In genomic region chr12:67355428-67356385, GRCh38 we compare ENCODE assay signal across 8 cellular contexts.
DNase-seq lines count a peak whose midpoint lies in the region; ATAC-seq, FAIRE-seq and TF ChIP-seq lines count a peak whose summit lies in the region.

No MANE protein-coding gene starts in this region.

- no peak overlapping the region for H3K18ac ChIP-seq in H1 (ENCODE audit: extremely low read depth, low read length)
- no peak overlapping the region for H3K18ac ChIP-seq in mesendoderm (ENCODE audit: low read length)

- H3K23me2 ChIP-seq in H1 (ENCODE audit: low read depth, low read length): no peaks in the 10 kb centered on the region

- 0 out of 2 replicates have a peak overlapping the region, but pooled peaks have one; percentile 48 for H2AFZ ChIP-seq in H1 (ENCODE audit: low read length)

- no peak overlapping the region for H2BK15ac ChIP-seq in H1 (ENCODE audit: low read length)
- no peak overlapping the region for H2BK15ac ChIP-seq in mesendoderm (replicated peaks; ENCODE audit: low read depth)

- H3K4me2 ChIP-seq in H1 (ENCODE audit: insufficient read depth in 1 of 2, low read depth in 2 of 2, low read length in 2 of 2) (no peak overlapping the region), mesendoderm (ENCODE audit: low read length) (no peak overlapping the region)

- H2BK5ac ChIP-seq in H1 (ENCODE audit: low read depth, low read length) (no peak overlapping the region), mesendoderm (ENCODE audit: low read length) (no peak overlapping the region)

- H2BK20ac ChIP-seq in H1 (ENCODE audit: low read length): no peak overlapping the region

- H3K4ac ChIP-seq in H1 (replicated peaks; ENCODE audit: insufficient read length, low read depth, low read length) (no peak overlapping the region), mesendoderm (ENCODE audit: low read depth, low read length) (no peak overlapping the region)

- no peak overlapping the region for H2BK12ac ChIP-seq in H1 (ENCODE audit: low read depth, low read length)

- H3K9me3 ChIP-seq in Peyer's patch (no peaks in the 10 kb centered on the region), H1 (ENCODE audit: insufficient read depth in 2 of 2, low read depth in 1 of 2, low read length in 1 of 2) (no peaks in the 10 kb centered on the region)

- no peak overlapping the region for H4K91ac ChIP-seq in H1 (replicated peaks; ENCODE audit: insufficient read length, low read length)

- FAIRE-seq in H1 (lab: Jason Lieb, UNC): peak; percentile 60

- H2BK120ac ChIP-seq in H1 (replicated peaks; ENCODE audit: low read depth, low read length) (no peak overlapping the region), mesendoderm (ENCODE audit: low read depth, low read length) (no peak overlapping the region)

- no peaks in the 10 kb centered on the region for H3K27me3 ChIP-seq in Peyer's patch
- no peaks in the 10 kb centered on the region for H3K27me3 ChIP-seq in H1 (replicated peaks in 1 of 4; ENCODE audit: control insufficient read depth in 3 of 4, extremely low read depth in 1 of 4, insufficient read depth in 3 of 4, low read length in 3 of 4)
- H3K27me3 ChIP-seq in mesendoderm (ENCODE audit: insufficient read depth, low read length, poor library complexity): no peaks in the 10 kb centered on the region

- peak; percentile 79 to 80 for TF ChIP-seq RAD21 in H1 (IDR thresholded peaks at IDR 0.05 in 1 of 2, conservative IDR thresholded peaks at IDR 0.05 in 1 of 2; ENCODE audit: low read depth in 2 of 2, low read length in 2 of 2)

- H3K36me3 ChIP-seq in Peyer's patch (no peaks in the 10 kb centered on the region), H1 (ENCODE audit: control insufficient read depth in 2 of 4, insufficient read depth in 4 of 4, low read length in 3 of 4) (no peaks in the 10 kb centered on the region), mesendoderm (ENCODE audit: control insufficient read depth, insufficient read depth, low read length) (no peaks in the 10 kb centered on the region)

- TF ChIP-seq EP300 in H1 (IDR thresholded peaks at IDR 0.05; ENCODE audit: borderline replicate concordance in 1 of 2, low read depth in 2 of 2, low read length in 2 of 2): no peak

- DNase-seq in AG04449 (ENCODE audit: low read depth, low spot score): no peak
- DNase-seq in GM03348 (ENCODE audit: low spot score): peak; percentile 39
- DNase-seq in LNCaP clone FGC (ENCODE audit: low read depth): peak; percentile 36
- no peak for DNase-seq in Peyer's patch
- peak in 1 of 2 experiments; percentile 17 for DNase-seq in H1 (ENCODE audit: low read depth in 1 of 2, low spot score in 2 of 2)
- DNase-seq in mesendoderm: peak; percentile 68
- no peak for DNase-seq in hepatic stellate cell (ENCODE audit: low spot score)

- no peak overlapping the region for H3K14ac ChIP-seq in H1 (ENCODE audit: insufficient read length)

- H3K4me3 ChIP-seq in AG04449 (ENCODE audit: low read depth, low read length) (no peak overlapping the region), LNCaP clone FGC (ENCODE audit: low read depth, low read length) (no peak overlapping the region), Peyer's patch (no peak overlapping the region), H1 (ENCODE audit: extremely low read depth in 1 of 4, insufficient read depth in 2 of 4, low read depth in 3 of 4, low read length in 4 of 4) (no peak overlapping the region), mesendoderm (ENCODE audit: low read length) (no peak overlapping the region)

- POLR2A ChIA-PET in AG04449 (lab: Yijun Ruan, JAX) (interaction anchor here (0.5 to 1.1 kb wide), 3 partner anchors 86 to 587 kb away, joined by 3 to 4 read pairs (median 3); partner anchors contain the start of genes CAND1 and DYRK2), H1 (lab: Charles Lee; ENCODE audit: partially characterized antibody) (no interaction called here)

- CTCF ChIA-PET in AG04449 (lab: Yijun Ruan, JAX) (interaction anchor here (0.5 to 4.5 kb wide), 53 partner anchors 10 to 960 kb away, joined by 3 to 51 read pairs (median 4); no protein-coding TSS in a partner anchor), H1 (lab: Charles Lee; ENCODE audit: partially characterized antibody) (interaction anchor here (0.5 to 5.9 kb wide), 47 partner anchors 8 to 961 kb away, joined by 3 to 45 read pairs (median 4); partner anchors contain the start of gene DYRK2)

- TF ChIP-seq POLR2A in Peyer's patch (IDR thresholded peaks at IDR 0.05): no peak
- TF ChIP-seq POLR2A in H1 (IDR thresholded peaks at IDR 0.05; ENCODE audit: control extremely low read depth in 1 of 2, low read depth in 2 of 2, low read length in 2 of 2): no peak

- H2AK5ac ChIP-seq in H1 (ENCODE audit: low read depth, low read length) (no peak overlapping the region), mesendoderm (ENCODE audit: low read length) (no peak overlapping the region)

- H3K4me1 ChIP-seq in Peyer's patch (peaks cover 0 to 14% (median 0%) of the 10 kb centered on the region in 4 donors), H1 (replicated peaks in 1 of 4; ENCODE audit: control insufficient read depth in 3 of 4, insufficient read depth in 4 of 4, low read length in 3 of 4) (no peaks in the 10 kb centered on the region; a peak in 1 of 7 replicates), mesendoderm (ENCODE audit: control insufficient read depth, low read depth, low read length) (peaks cover 2% of the 10 kb centered on the region)

- no peaks in the 10 kb centered on the region for H4K20me1 ChIP-seq in H1 (replicated peaks in 1 of 2; ENCODE audit: control insufficient read depth in 1 of 2, insufficient read depth in 2 of 2, low read length in 2 of 2)

- H3K56ac ChIP-seq in H1 (replicated peaks; ENCODE audit: insufficient read length, low read depth, low read length) (no peak overlapping the region), mesendoderm (ENCODE audit: low read length) (no peak overlapping the region)

- H4K5ac ChIP-seq in H1 (ENCODE audit: insufficient read length, low read depth, low read length) (no peak overlapping the region), mesendoderm (ENCODE audit: low read length) (no peak overlapping the region)

- H4K8ac ChIP-seq in H1 (ENCODE audit: extremely low read depth, insufficient read depth, low read length) (no peak overlapping the region), mesendoderm (ENCODE audit: low read depth, low read length) (no peak overlapping the region)

- TF ChIP-seq CTCF in AG04449 (IDR thresholded peaks at IDR 0.05; ENCODE audit: insufficient read depth, low read length, missing control alignments) (peak; percentile 18), LNCaP clone FGC (IDR thresholded peaks at IDR 0.05; ENCODE audit: control insufficient read depth, extremely low read depth, insufficient read depth) (peak; percentile 41), Peyer's patch (IDR thresholded peaks at IDR 0.05) (peak in 4 of 6 experiments; percentile 51 to 56 (median 53)), H1 (IDR thresholded peaks at IDR 0.05; ENCODE audit: control extremely low read depth in 1 of 3, insufficient read depth in 1 of 3, low read depth in 1 of 3, low read length in 3 of 3) (peak in 2 of 3 experiments; percentile 38 to 51; a peak in 2 of 4 replicates)

- H3K23ac ChIP-seq in H1 (ENCODE audit: insufficient read length) (no peak overlapping the region), mesendoderm (ENCODE audit: low read length) (no peak overlapping the region)

- no peak overlapping the region for H3K27ac ChIP-seq in Peyer's patch
- H3K27ac ChIP-seq in H1 (ENCODE audit: low read depth, low read length): no peak overlapping the region
- no peak overlapping the region for H3K27ac ChIP-seq in mesendoderm (ENCODE audit: low read depth, low read length)

- 33% methylated on average over 7 of the region's 8 CpGs; no CpG with 5 or more reads in 1 of the 2 experiments for WGBS in H1 (ENCODE audit: extremely low coverage in 1 of 2, insufficient coverage in 1 of 2, insufficient read length in 1 of 2, insufficient replicate concordance in 2 of 2, low coverage in 1 of 2, low lambda C conversion rate in 2 of 2, missing lambda C conversion rate in 1 of 2), 2 experiments
- no CpG with 5 or more reads among the region's 8 CpGs for WGBS in mesendoderm (ENCODE audit: extremely low coverage, insufficient coverage, low lambda C conversion rate)

- no peak for ATAC-seq in esophagus mucosa

- H3K79me2 ChIP-seq in H1 (ENCODE audit: control insufficient read depth in 1 of 2, insufficient read depth in 2 of 2, low read length in 2 of 2): no peaks in the 10 kb centered on the region
- H3K79me2 ChIP-seq in mesendoderm (ENCODE audit: control insufficient read depth, insufficient read depth, low read length): no peaks in the 10 kb centered on the region

- H3K79me1 ChIP-seq in H1 (ENCODE audit: low read depth, low read length) (no peaks in the 10 kb centered on the region), mesendoderm (ENCODE audit: low read length) (no peaks in the 10 kb centered on the region)

- H3K9ac ChIP-seq in H1 (replicated peaks in 1 of 4; ENCODE audit: extremely low read depth in 1 of 4, low read depth in 3 of 4, low read length in 3 of 4): no peak overlapping the region
- no peak overlapping the region for H3K9ac ChIP-seq in mesendoderm (ENCODE audit: low read length)

TF ChIP-seq in H1, 55 proteins besides CTCF, POLR2A, EP300 and RAD21:
- TF ChIP-seq CTBP2 (IDR thresholded peaks at IDR 0.05; ENCODE audit: borderline replicate concordance, insufficient read depth, insufficient read length, low read length) (no peak), NRF1 (IDR thresholded peaks at IDR 0.05; ENCODE audit: low read depth, low read length) (no peak), BACH1 (IDR thresholded peaks at IDR 0.05; ENCODE audit: low read length) (no peak), POLR2AphosphoS5 (IDR thresholded peaks at IDR 0.05; ENCODE audit: low read depth, low read length) (no peak), ZNF274 (IDR thresholded peaks at IDR 0.05; ENCODE audit: borderline replicate concordance, extremely low read depth, low read length) (no peak), TAF1 (IDR thresholded peaks at IDR 0.05; ENCODE audit: low read depth, low read length) (no peak), RFX5 (IDR thresholded peaks at IDR 0.05; ENCODE audit: borderline replicate concordance, low read depth, low read length) (no peak), E2F6 (IDR thresholded peaks at IDR 0.05) (no peak), ASH2L (IDR thresholded peaks at IDR 0.05; ENCODE audit: low read length) (no peak), KDM5A (IDR thresholded peaks at IDR 0.05; ENCODE audit: low read length) (no peak), PHF8 (conservative IDR thresholded peaks at IDR 0.05; ENCODE audit: low read depth, low read length) (no peak)

Comparison
In these comparisons a context has a peak if more than half of its experiments do, and no peak if none do; other contexts are left out.
1. DNase-seq: peak in GM03348 (single experiment), LNCaP clone FGC (single experiment) and mesendoderm (single experiment); none in AG04449 (single experiment), Peyer's patch (0 of 3) and hepatic stellate cell (single experiment).
2. Peak in every context shown above with its lines, with median percentiles within 50 percentile points of each other: CTCF ChIP-seq.